Comparison of ENCODE assay signal across 1 cellular context in the genomic region with DNA sequence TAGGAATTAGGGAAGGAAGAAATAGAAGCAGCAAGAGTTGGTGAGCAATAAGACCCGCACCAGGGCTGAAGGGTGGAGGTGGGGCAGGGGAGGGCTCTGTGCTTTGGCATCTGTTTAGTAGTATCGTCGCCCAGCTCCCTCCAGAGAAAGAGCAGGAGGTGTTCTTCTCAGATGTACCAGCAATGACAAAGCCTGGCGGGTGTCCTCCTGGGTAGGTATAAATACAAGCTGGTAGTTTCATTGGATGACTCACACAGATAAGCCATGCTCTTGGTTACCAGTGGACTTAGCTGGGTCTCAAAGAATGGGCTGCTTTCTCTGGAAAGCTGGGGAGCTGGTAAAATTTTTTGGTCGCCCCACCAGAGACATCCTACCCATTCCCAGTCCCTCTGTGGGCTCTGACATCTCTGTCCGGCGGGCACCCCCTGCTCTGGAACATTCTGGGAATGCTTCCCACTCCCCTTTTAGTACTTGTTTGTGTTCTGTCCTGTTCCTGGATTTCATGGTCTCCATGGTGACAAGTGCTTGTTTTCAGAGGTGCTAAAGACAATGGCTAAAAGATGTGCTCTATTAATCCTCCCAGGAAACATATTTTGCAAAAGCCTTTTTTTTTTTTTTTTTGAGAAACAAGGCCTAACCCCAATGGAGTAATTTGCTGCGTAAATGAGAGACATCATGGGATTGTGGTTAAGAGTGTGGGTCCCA.
TF ChIP-seq lines count a peak whose summit lies in the region.

No MANE protein-coding gene starts in this region.

TF ChIP-seq in IMR-90, 13 proteins besides CTCF, POLR2A, EP300 and RAD21:
- no peak for TF ChIP-seq MAZ (IDR thresholded peaks at IDR 0.05; ENCODE audit: borderline replicate concordance, low read depth, low read length)
- TF ChIP-seq FOS (IDR thresholded peaks at IDR 0.05; ENCODE audit: low read depth, low read length): no peak
- TF ChIP-seq CHD1 (IDR thresholded peaks at IDR 0.05; ENCODE audit: low read depth, low read length): no peak
- TF ChIP-seq CEBPB (IDR thresholded peaks at IDR 0.05; ENCODE audit: low read depth, low read length): no peak
- TF ChIP-seq SMC3 (IDR thresholded peaks at IDR 0.05; ENCODE audit: low read depth, low read length): no peak
- no peak for TF ChIP-seq MAFK (IDR thresholded peaks at IDR 0.05; ENCODE audit: low read depth, low read length)
- TF ChIP-seq, protein P1, sequence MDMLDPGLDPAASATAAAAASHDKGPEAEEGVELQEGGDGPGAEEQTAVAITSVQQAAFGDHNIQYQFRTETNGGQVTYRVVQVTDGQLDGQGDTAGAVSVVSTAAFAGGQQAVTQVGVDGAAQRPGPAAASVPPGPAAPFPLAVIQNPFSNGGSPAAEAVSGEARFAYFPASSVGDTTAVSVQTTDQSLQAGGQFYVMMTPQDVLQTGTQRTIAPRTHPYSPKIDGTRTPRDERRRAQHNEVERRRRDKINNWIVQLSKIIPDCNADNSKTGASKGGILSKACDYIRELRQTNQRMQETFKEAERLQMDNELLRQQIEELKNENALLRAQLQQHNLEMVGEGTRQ (IDR thresholded peaks at IDR 0.05; ENCODE audit: low read depth, low read length): no peak
- no peak for TF ChIP-seq RCOR1 (IDR thresholded peaks at IDR 0.05; ENCODE audit: insufficient replicate concordance, low read length)
- TF ChIP-seq MXI1 (IDR thresholded peaks at IDR 0.05; ENCODE audit: borderline replicate concordance, low read depth, low read length): no peak
- TF ChIP-seq, protein P2, sequence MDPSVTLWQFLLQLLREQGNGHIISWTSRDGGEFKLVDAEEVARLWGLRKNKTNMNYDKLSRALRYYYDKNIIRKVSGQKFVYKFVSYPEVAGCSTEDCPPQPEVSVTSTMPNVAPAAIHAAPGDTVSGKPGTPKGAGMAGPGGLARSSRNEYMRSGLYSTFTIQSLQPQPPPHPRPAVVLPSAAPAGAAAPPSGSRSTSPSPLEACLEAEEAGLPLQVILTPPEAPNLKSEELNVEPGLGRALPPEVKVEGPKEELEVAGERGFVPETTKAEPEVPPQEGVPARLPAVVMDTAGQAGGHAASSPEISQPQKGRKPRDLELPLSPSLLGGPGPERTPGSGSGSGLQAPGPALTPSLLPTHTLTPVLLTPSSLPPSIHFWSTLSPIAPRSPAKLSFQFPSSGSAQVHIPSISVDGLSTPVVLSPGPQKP (IDR thresholded peaks at IDR 0.05; ENCODE audit: borderline replicate concordance, low read depth, low read length): no peak
- no peak for TF ChIP-seq RFX5 (IDR thresholded peaks at IDR 0.05; ENCODE audit: low read depth, low read length)
- no peak for TF ChIP-seq BHLHE40 (IDR thresholded peaks at IDR 0.05; ENCODE audit: low read depth, low read length)
- no peak for TF ChIP-seq NFE2L2 (IDR thresholded peaks at IDR 0.05; ENCODE audit: low read depth, low read length)
